ENCODE assay signal across 26 cellular contexts in genomic region chr9:2798423-2798822, GRCh38. TPM values are rescaled to one million over a fixed set of nuclear protein-coding genes. Genes with fewer than 3 reads are reported as not detected.
A peak's percentile ranks its signal among the peaks of the same experiment; 100 is the strongest.
DNase-seq lines count a peak whose midpoint lies in the region; ATAC-seq and TF ChIP-seq lines count a peak whose summit lies in the region.
"Had no signal": no experiment of that assay in that cellular context is flagged by ENCODE, and none has a peak within 500 bp of the region (broad histone marks: within the 10 kb centered on the region; RNA-seq: fewer than 3 reads in every experiment).

No MANE protein-coding gene starts in this region.

- H3K4me1 Mint-ChIP-seq in activated T-cell treated with anti-CD3 and anti-CD28 coated beads, Interleukin-2, amount 50 U/mL, for 24 hours (ENCODE audit: low read depth) = peaks cover 15% of the 10 kb centered on the region
- peaks cover 55% of the 10 kb centered on the region for H3K4me1 Mint-ChIP-seq in HFFc6 (ENCODE audit: low read depth)
- H3K4me1 Mint-ChIP-seq: activated naive CD8-positive, alpha-beta T cell treated with anti-CD3 and anti-CD28 coated beads for 36 hours; memory B cell; naive B cell had no signal

- H3K27ac ChIP-seq in fibroblast of lung (ENCODE audit: insufficient read depth, low read length) (peak overlapping the region; percentile 36), osteoblast (ENCODE audit: low read depth, low read length) (peak overlapping the region; percentile 25)
- H3K27ac ChIP-seq: gastroesophageal sphincter, KMS-11, stomach, transverse colon had no signal

- no peaks in the 10 kb centered on the region for H3K79me2 ChIP-seq in fibroblast of lung (ENCODE audit: control insufficient read depth, insufficient read depth, low read length)
- no peaks in the 10 kb centered on the region for H3K79me2 ChIP-seq in osteoblast (ENCODE audit: insufficient read depth, low read length)

- no peak overlapping the region for H2AFZ ChIP-seq in fibroblast of lung (ENCODE audit: low read length)
- H2AFZ ChIP-seq in osteoblast (ENCODE audit: low read length) = no peak overlapping the region

- peak overlapping the region; percentile 51 for H3K27ac Mint-ChIP-seq in activated T-cell treated with anti-CD3 and anti-CD28 coated beads, Interleukin-2, amount 50 U/mL, for 24 hours
- peak overlapping the region; percentile 47 for H3K27ac Mint-ChIP-seq in HFFc6
- H3K27ac Mint-ChIP-seq: activated CD8-positive, alpha-beta T cell treated with anti-CD3 and anti-CD28 coated beads for 36 hours; activated naive CD8-positive, alpha-beta T cell treated with anti-CD3 and anti-CD28 coated beads for 36 hours; memory B cell; naive B cell had no signal

- H3K9ac ChIP-seq in fibroblast of lung (ENCODE audit: insufficient read depth, low read length) = no peak overlapping the region
- H3K9ac ChIP-seq: KMS-11 had no signal

- H3K27me3 ChIP-seq in fibroblast of lung (ENCODE audit: control insufficient read depth, insufficient read depth, low read length) (no peaks in the 10 kb centered on the region), osteoblast (ENCODE audit: insufficient read depth, low read length) (no peaks in the 10 kb centered on the region)
- H3K27me3 ChIP-seq: BE2C, gastroesophageal sphincter, stomach, transverse colon had no signal

- no peak overlapping the region for H3K4me3 Mint-ChIP-seq in activated T-cell treated with anti-CD3 and anti-CD28 coated beads, Interleukin-2, amount 50 U/mL, for 24 hours
- H3K4me3 Mint-ChIP-seq in HFFc6 = no peak overlapping the region
- H3K4me3 Mint-ChIP-seq: activated CD8-positive, alpha-beta T cell treated with anti-CD3 and anti-CD28 coated beads for 36 hours; activated naive CD8-positive, alpha-beta T cell treated with anti-CD3 and anti-CD28 coated beads for 36 hours; memory B cell; naive B cell had no signal

- H3K4me2 ChIP-seq in fibroblast of lung (ENCODE audit: extremely low read depth, insufficient read depth, low read length) (no peak overlapping the region), osteoblast (ENCODE audit: insufficient read depth, low read length) (no peak overlapping the region)
- H3K4me2 ChIP-seq: A549, KMS-11 had no signal

- DNase-seq in activated T-cell treated with anti-CD3 and anti-CD28 coated beads, Interleukin-2, amount 50 U/mL, for 24 hours = no peak
- no peak for DNase-seq in activated T-cell treated with anti-CD3 and anti-CD28 coated beads, Interleukin-2, amount 50 U/mL, for 1 hour
- DNase-seq in HFFc6 (no peak), fibroblast of lung (ENCODE audit: low read depth in 2 of 2) (peak in 1 of 2 donors; percentile 22), osteoblast (ENCODE audit: insufficient read length, low spot score, missing footprints) (no peak), OCI-M1 (lab: John Stamatoyannopoulos, UW) (no peak)
- DNase-seq: activated CD8-positive, alpha-beta T cell treated with anti-CD3 and anti-CD28 coated beads for 36 hours; activated naive CD8-positive, alpha-beta T cell treated with anti-CD3 and anti-CD28 coated beads for 36 hours; BE2C; Caco-2; erythroblast; naive B cell; NCI-H2171; NCI-H526 treated with DMSO at 0.1 percent for 48 hours; occipital lobe; retina; stimulated activated CD4-positive, alpha-beta T cell treated with anti-CD3 and anti-CD28 coated beads, Interleukin-4, amount 100 ng/mL, for 4 hours; stomach; T-helper 9 cell; transverse colon had no signal

- H3K36me3 ChIP-seq in fibroblast of lung (ENCODE audit: control insufficient read depth, insufficient read depth, low read length) = peaks cover 3% of the 10 kb centered on the region
- peaks cover 64% of the 10 kb centered on the region for H3K36me3 ChIP-seq in osteoblast (ENCODE audit: insufficient read depth, low read length)

- H3K4me1 ChIP-seq in fibroblast of lung (ENCODE audit: control insufficient read depth, extremely low read depth, insufficient read depth, low read length) = peaks cover 2% of the 10 kb centered on the region
- H3K4me1 ChIP-seq in osteoblast (ENCODE audit: insufficient read depth, low read length) = peaks cover 21% of the 10 kb centered on the region
- H3K4me1 ChIP-seq: BE2C, Caco-2, gastroesophageal sphincter, transverse colon had no signal

- H3K9me3 Mint-ChIP-seq in activated T-cell treated with anti-CD3 and anti-CD28 coated beads, Interleukin-2, amount 50 U/mL, for 24 hours = peaks cover 3% of the 10 kb centered on the region
- H3K9me3 Mint-ChIP-seq in HFFc6 = no peaks in the 10 kb centered on the region
- H3K9me3 Mint-ChIP-seq: activated CD8-positive, alpha-beta T cell treated with anti-CD3 and anti-CD28 coated beads for 36 hours had no signal

- no peaks in the 10 kb centered on the region for H3K27me3 Mint-ChIP-seq in activated T-cell treated with anti-CD3 and anti-CD28 coated beads, Interleukin-2, amount 50 U/mL, for 24 hours
- no peaks in the 10 kb centered on the region for H3K27me3 Mint-ChIP-seq in HFFc6 (ENCODE audit: insufficient read depth)
- H3K27me3 Mint-ChIP-seq: activated CD8-positive, alpha-beta T cell treated with anti-CD3 and anti-CD28 coated beads for 36 hours; activated naive CD8-positive, alpha-beta T cell treated with anti-CD3 and anti-CD28 coated beads for 36 hours; memory B cell; naive B cell had no signal

- no peaks in the 10 kb centered on the region for H4K20me1 ChIP-seq in fibroblast of lung (ENCODE audit: control insufficient read depth, extremely low read depth, insufficient read depth, low read length)
- no peaks in the 10 kb centered on the region for H4K20me1 ChIP-seq in osteoblast (ENCODE audit: insufficient read depth, low read length)

- H3K36me3 Mint-ChIP-seq in activated T-cell treated with anti-CD3 and anti-CD28 coated beads, Interleukin-2, amount 50 U/mL, for 24 hours (ENCODE audit: low read depth) = peaks cover 100% of the 10 kb centered on the region
- peaks cover 76% of the 10 kb centered on the region for H3K36me3 Mint-ChIP-seq in HFFc6 (ENCODE audit: low read depth)

- H3K4me3 ChIP-seq in fibroblast of lung (replicated peaks in 1 of 4; ENCODE audit: control extremely low read depth in 1 of 4, insufficient read depth in 1 of 4, low read depth in 3 of 4, low read length in 4 of 4) (no peak overlapping the region), osteoblast (ENCODE audit: insufficient read depth, low read length) (no peak overlapping the region)
- H3K4me3 ChIP-seq: A549, gastroesophageal sphincter, stomach, transverse colon had no signal

- TF ChIP-seq CTCF in HFFc6 (IDR thresholded peaks at IDR 0.05) (no peak), fibroblast of lung (conservative IDR thresholded peaks at IDR 0.05 in 1 of 2, IDR thresholded peaks at IDR 0.05 in 1 of 2; ENCODE audit: low read depth in 1 of 2, low read length in 2 of 2) (no peak), osteoblast (IDR thresholded peaks at IDR 0.05; ENCODE audit: extremely low read depth, low read depth, low read length) (no peak)

- H3K9me3 ChIP-seq in fibroblast of lung (ENCODE audit: control insufficient read depth, insufficient read depth, low read depth, low read length) (no peaks in the 10 kb centered on the region), osteoblast (ENCODE audit: low read depth, low read length) (no peaks in the 10 kb centered on the region)
- H3K9me3 ChIP-seq: BE2C, Caco-2, gastroesophageal sphincter, stomach, transverse colon had no signal

- ATAC-seq in GM19351 (IDR thresholded peaks at IDR 0.05; ENCODE audit: unreplicated experiment) = no peak
- ATAC-seq in HG02798 (IDR thresholded peaks at IDR 0.05; ENCODE audit: poor library complexity, unreplicated experiment) = no peak
- ATAC-seq: A549; activated CD8-positive, alpha-beta T cell treated with anti-CD3 and anti-CD28 coated beads for 36 hours; gastroesophageal sphincter had no signal

RNA-seq across cellular contexts. Expression of gene PUM3, which starts 45.5 kb away (rescaled TPM):
- total RNA-seq in HFFc6 (2021; fragmentation: NEBNext Ultra II Directional; extraction: Animal tissue kit (Norgen Biotek cat#: 25700)) = 10 to 100 TPM; 45.6 to 56.7 (median 51.4) TPM
- total RNA-seq in fibroblast of lung (39.5 and 42.6 TPM in 2 replicates), osteoblast (35.4 and 40.2 TPM in 2 replicates)
- 40.7 and 49.4 TPM in 2 replicates for polyA plus RNA-seq in fibroblast of lung
- 33.3 and 46.1 TPM in 2 replicates for polyA plus RNA-seq in fibroblast of lung (2012)
- 9.1 and 9.9 TPM in 2 replicates for polyA minus RNA-seq in fibroblast of lung (ENCODE audit: low replicate concordance)
